9 cellular contexts compared by ENCODE assay signal in genomic region chr3:188624384-188624783, GRCh38.
DNase-seq lines count a peak whose midpoint lies in the region; ATAC-seq and TF ChIP-seq lines count a peak whose summit lies in the region.
"Had no signal": no experiment of that assay in that cellular context is flagged by ENCODE, and none has a peak within 500 bp of the region (broad histone marks: within the 10 kb centered on the region; RNA-seq: fewer than 3 reads in every experiment).

No MANE protein-coding gene starts in this region.

- H3K27me3 ChIP-seq in ovary (no peaks in the 10 kb centered on the region), foreskin keratinocyte (no peaks in the 10 kb centered on the region)

- 24 to 29% (median 29%) methylated on average over 3 of the region's 3 CpGs for WGBS in ovary, 3 donors

- ATAC-seq in Right ventricle myocardium superior (ENCODE audit: poor library complexity) (peak; percentile 95), foreskin keratinocyte (no peak), GM19395 (IDR thresholded peaks at IDR 0.05; ENCODE audit: unreplicated experiment) (no peak)

- TF ChIP-seq EP300 in ovary (IDR thresholded peaks at IDR 0.05): peak; percentile 48

- H3K4me3 ChIP-seq in ovary: no peak overlapping the region

- H3K9me3 ChIP-seq in ovary: no peaks in the 10 kb centered on the region

- H3K27ac ChIP-seq in 22Rv1 (0 out of 2 replicates have a peak overlapping the region, but pooled peaks have one; percentile 24), ovary (no peak overlapping the region), foreskin keratinocyte (no peak overlapping the region)

- intact Hi-C loops in Right ventricle myocardium superior (cut with DNase I): no loop called here
- intact Hi-C loops in ovary (cut with DNase I): loop anchor here in 1 of 4 donors (10.0 kb wide), 1 partner anchor 880 kb away; the partner anchor contains the start of gene BCL6

- TF ChIP-seq CTCF in 22Rv1 (IDR thresholded peaks at IDR 0.05): no peak
- no peak for TF ChIP-seq CTCF in ovary (IDR thresholded peaks at IDR 0.05)
- no peak for TF ChIP-seq CTCF in foreskin keratinocyte (conservative IDR thresholded peaks at IDR 0.05)

- TF ChIP-seq POLR2A in ovary (IDR thresholded peaks at IDR 0.05): no peak

- DNase-seq in amniotic stem cell (lab: John Stamatoyannopoulos, UW) (peak; percentile 10), Right ventricle myocardium superior (no peak), ovary (no peak), glomerular visceral epithelial cell (ENCODE audit: extremely low spot score) (no peak), NCI-H2196 treated with DMSO at 0.1 percent for 48 hours (lab: John Stamatoyannopoulos, UW; ENCODE audit: unreplicated experiment) (no peak), foreskin keratinocyte (no peak)
- DNase-seq: NCI-H1694 treated with DMSO at 0.1 percent for 48 hours had no signal

- peaks cover 4% of the 10 kb centered on the region for H3K4me1 ChIP-seq in ovary (ENCODE audit: insufficient read depth)
- peaks cover 21% of the 10 kb centered on the region for H3K4me1 ChIP-seq in foreskin keratinocyte

- no peaks in the 10 kb centered on the region for H3K36me3 ChIP-seq in ovary
